ENCODE assay signal across 23 cellular contexts in the genomic region with DNA sequence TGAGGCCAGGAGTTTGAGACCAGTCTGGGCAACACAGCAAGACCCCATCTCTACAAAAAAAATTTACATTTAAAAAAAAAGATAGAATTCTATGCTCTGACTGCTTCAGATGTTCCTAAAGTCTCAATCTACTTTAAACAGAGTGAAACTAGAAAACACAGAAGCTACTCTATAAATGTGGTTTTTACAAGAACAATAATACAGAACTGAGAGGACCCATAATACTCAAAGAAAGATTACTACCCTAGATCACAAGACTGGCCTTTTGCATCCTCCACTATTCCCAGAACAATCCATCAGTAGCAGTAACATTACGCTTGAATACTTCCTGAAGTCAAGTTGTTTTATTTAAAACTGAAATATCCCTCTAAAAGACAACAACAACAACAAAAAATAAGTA.
DNase-seq lines count a peak whose midpoint lies in the region; ATAC-seq and TF ChIP-seq lines count a peak whose summit lies in the region.
"Had no signal": no experiment of that assay in that cellular context is flagged by ENCODE, and none has a peak within 500 bp of the region (broad histone marks: within the 10 kb centered on the region; RNA-seq: fewer than 3 reads in every experiment).

No MANE protein-coding gene starts in this region.

- DNase-seq in activated naive CD8-positive, alpha-beta T cell treated with anti-CD3 and anti-CD28 coated beads, Interleukin-2, amount 50 U/mL, for 24 hours = no peak
- DNase-seq in NCI-H187 (lab: John Stamatoyannopoulos, UW) (no peak), T-helper 1 cell (no peak), progenitor cell of endocrine pancreas (ENCODE audit: low spot score, unreplicated experiment) (no peak)
- DNase-seq: activated CD4-positive, alpha-beta T cell treated with anti-CD3 and anti-CD28 coated beads, Interleukin-2, amount 10 ng/mL, durations not matched to agents 24 days and 14 days; activated CD8-positive, alpha-beta memory T cell treated with anti-CD3 and anti-CD28 coated beads, Interleukin-2, amount 10 ng/mL, durations not matched to agents 7 days and 5 days; BE2C; COR-L47; glutamatergic neuron; HFFc6; natural killer cell; NCI-H1436 treated with DMSO at 0.1 percent for 48 hours; NCI-H2171 treated with DMSO at 0.1 percent for 48 hours; NCI-H82; ovary; right cardiac atrium; stimulated activated CD4-positive, alpha-beta T cell treated with anti-CD3 and anti-CD28 coated beads, Interleukin-12 subunit alpha, Interleukin-12 subunit beta, amount 100 ng/mL, for 4 hours had no signal

- no peak for TF ChIP-seq CTCF in progenitor cell of endocrine pancreas (IDR thresholded peaks at IDR 0.05; ENCODE audit: unreplicated experiment)

- peak overlapping the region; percentile 43 for H3K27ac Mint-ChIP-seq in activated naive CD8-positive, alpha-beta T cell
- no peak overlapping the region for H3K27ac Mint-ChIP-seq in activated naive CD8-positive, alpha-beta T cell treated with anti-CD3 and anti-CD28 coated beads, Interleukin-2, amount 50 U/mL, for 24 hours
- H3K27ac Mint-ChIP-seq in progenitor cell of endocrine pancreas = no peak overlapping the region
- H3K27ac Mint-ChIP-seq: activated CD4-positive, alpha-beta T cell treated with anti-CD3 and anti-CD28 coated beads, Interleukin-2, amount 10 ng/mL, durations not matched to agents 24 days and 14 days; activated CD8-positive, alpha-beta memory T cell treated with anti-CD3 and anti-CD28 coated beads, Interleukin-2, amount 10 ng/mL, durations not matched to agents 7 days and 5 days; activated T-helper 17 cell treated with anti-CD3 and anti-CD28 coated beads, Interleukin-2, amount 50 U/mL, for 72 hours; brain; HFFc6; natural killer cell had no signal

- H3K9me3 Mint-ChIP-seq in activated naive CD8-positive, alpha-beta T cell (ENCODE audit: low read depth) = no peaks in the 10 kb centered on the region
- H3K9me3 Mint-ChIP-seq in activated naive CD8-positive, alpha-beta T cell treated with anti-CD3 and anti-CD28 coated beads, Interleukin-2, amount 50 U/mL, for 24 hours = no peaks in the 10 kb centered on the region
- no peaks in the 10 kb centered on the region for H3K9me3 Mint-ChIP-seq in progenitor cell of endocrine pancreas (ENCODE audit: low read depth)
- H3K9me3 Mint-ChIP-seq: brain, HFFc6, natural killer cell had no signal

- H3K4me3 Mint-ChIP-seq in activated naive CD8-positive, alpha-beta T cell = no peak overlapping the region
- H3K4me3 Mint-ChIP-seq in activated naive CD8-positive, alpha-beta T cell treated with anti-CD3 and anti-CD28 coated beads, Interleukin-2, amount 50 U/mL, for 24 hours = no peak overlapping the region
- H3K4me3 Mint-ChIP-seq in progenitor cell of endocrine pancreas (ENCODE audit: low read depth) = no peak overlapping the region
- H3K4me3 Mint-ChIP-seq: activated CD4-positive, alpha-beta T cell treated with anti-CD3 and anti-CD28 coated beads, Interleukin-2, amount 10 ng/mL, durations not matched to agents 24 days and 14 days; activated CD8-positive, alpha-beta memory T cell treated with anti-CD3 and anti-CD28 coated beads, Interleukin-2, amount 10 ng/mL, durations not matched to agents 7 days and 5 days; activated T-helper 17 cell treated with anti-CD3 and anti-CD28 coated beads, Interleukin-2, amount 50 U/mL, for 72 hours; brain; HFFc6; natural killer cell had no signal

- peaks cover 12% of the 10 kb centered on the region for H3K36me3 Mint-ChIP-seq in activated naive CD8-positive, alpha-beta T cell
- H3K36me3 Mint-ChIP-seq in activated naive CD8-positive, alpha-beta T cell treated with anti-CD3 and anti-CD28 coated beads, Interleukin-2, amount 50 U/mL, for 24 hours (ENCODE audit: low read depth) = peaks cover 3% of the 10 kb centered on the region
- no peaks in the 10 kb centered on the region for H3K36me3 Mint-ChIP-seq in progenitor cell of endocrine pancreas (ENCODE audit: insufficient read depth)
- H3K36me3 Mint-ChIP-seq: natural killer cell had no signal

- H3K27me3 Mint-ChIP-seq in activated naive CD8-positive, alpha-beta T cell = no peaks in the 10 kb centered on the region
- no peaks in the 10 kb centered on the region for H3K27me3 Mint-ChIP-seq in activated naive CD8-positive, alpha-beta T cell treated with anti-CD3 and anti-CD28 coated beads, Interleukin-2, amount 50 U/mL, for 24 hours
- H3K27me3 Mint-ChIP-seq in progenitor cell of endocrine pancreas = no peaks in the 10 kb centered on the region
- H3K27me3 Mint-ChIP-seq: activated CD4-positive, alpha-beta T cell treated with anti-CD3 and anti-CD28 coated beads, Interleukin-2, amount 10 ng/mL, durations not matched to agents 24 days and 14 days; activated CD8-positive, alpha-beta memory T cell treated with anti-CD3 and anti-CD28 coated beads, Interleukin-2, amount 10 ng/mL, durations not matched to agents 7 days and 5 days; activated T-helper 17 cell treated with anti-CD3 and anti-CD28 coated beads, Interleukin-2, amount 50 U/mL, for 72 hours; brain had no signal

- no peak for ATAC-seq in activated naive CD8-positive, alpha-beta T cell treated with anti-CD3 and anti-CD28 coated beads, Interleukin-2, amount 50 U/mL, for 24 hours
- peak; percentile 61 for ATAC-seq in HG02610 (IDR thresholded peaks at IDR 0.05; ENCODE audit: unreplicated experiment)
- peak; percentile 48 for ATAC-seq in HG03354 (IDR thresholded peaks at IDR 0.05; ENCODE audit: poor library complexity, severe bottlenecking, unreplicated experiment)
- ATAC-seq in GM21528 (IDR thresholded peaks at IDR 0.05; ENCODE audit: low FRiP score, unreplicated experiment) = no peak
- ATAC-seq: activated CD8-positive, alpha-beta memory T cell treated with anti-CD3 and anti-CD28 coated beads, Interleukin-2, amount 10 ng/mL, durations not matched to agents 7 days and 5 days; activated T-helper 17 cell treated with anti-CD3 and anti-CD28 coated beads, Interleukin-2, amount 50 U/mL, for 72 hours; natural killer cell; right cardiac atrium had no signal

- peaks cover 39% of the 10 kb centered on the region for H3K4me1 Mint-ChIP-seq in activated naive CD8-positive, alpha-beta T cell (ENCODE audit: low read depth)
- peaks cover 20% of the 10 kb centered on the region for H3K4me1 Mint-ChIP-seq in activated naive CD8-positive, alpha-beta T cell treated with anti-CD3 and anti-CD28 coated beads, Interleukin-2, amount 50 U/mL, for 24 hours
- H3K4me1 Mint-ChIP-seq in progenitor cell of endocrine pancreas (ENCODE audit: low read depth) = peaks cover 2% of the 10 kb centered on the region

Comparison
In these comparisons a context has a peak if more than half of its experiments do, and no peak if none do; other contexts are left out.
1. ATAC-seq: peak in HG02610 (single experiment) and HG03354 (single experiment); none in activated naive CD8-positive, alpha-beta T cell treated with anti-CD3 and anti-CD28 coated beads, Interleukin-2, amount 50 U/mL, for 24 hours (single experiment) and GM21528 (single experiment).